ENCODE assay signal across 16 cellular contexts in the genomic region with DNA sequence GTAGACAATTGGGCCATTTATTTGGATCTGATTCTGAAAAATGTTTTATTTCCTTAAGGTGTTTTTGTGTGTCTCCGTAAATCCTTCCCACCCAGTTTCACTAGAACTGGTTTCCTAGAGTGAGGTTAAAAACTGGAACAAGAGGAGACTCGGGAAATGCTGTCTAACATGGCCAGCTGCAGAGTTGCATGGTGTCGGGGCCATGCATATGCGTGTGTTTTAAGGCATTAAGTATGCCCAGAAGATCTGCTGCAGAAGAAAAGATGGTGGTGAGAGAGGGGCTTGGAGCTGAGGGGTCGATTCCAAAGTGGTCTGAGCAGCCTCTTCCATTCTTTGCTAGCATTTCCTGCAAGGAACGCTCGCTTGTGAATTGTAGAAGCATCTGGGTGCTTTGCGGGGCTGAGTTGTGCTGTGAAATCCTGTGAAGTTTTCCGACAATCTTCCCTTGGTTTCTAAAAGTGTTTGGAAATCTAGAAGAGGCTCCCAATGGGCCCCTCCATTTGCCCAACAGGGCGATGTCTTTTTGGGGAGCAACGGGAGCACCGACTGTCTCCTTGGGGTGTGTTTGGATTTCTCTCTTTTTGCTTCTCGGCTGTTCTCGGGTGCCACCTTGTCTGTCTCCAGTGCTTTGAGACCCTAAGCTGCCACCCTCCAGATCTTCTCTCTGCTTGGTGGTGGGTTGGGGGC.
A peak's percentile ranks its signal among the peaks of the same experiment; 100 is the strongest.
DNase-seq lines count a peak whose midpoint lies in the region; ATAC-seq and TF ChIP-seq lines count a peak whose summit lies in the region.
"Had no signal": no experiment of that assay in that cellular context is flagged by ENCODE, and none has a peak within 500 bp of the region (broad histone marks: within the 10 kb centered on the region; RNA-seq: fewer than 3 reads in every experiment).

No MANE protein-coding gene starts in this region.

- H3K4me3 Mint-ChIP-seq in HFFc6: no peak overlapping the region; the same call in 1 of the 2 replicates
- H3K4me3 Mint-ChIP-seq in WTC11: no peak overlapping the region
- no peak overlapping the region for H3K4me3 Mint-ChIP-seq in mesothelial cell of epicardium
- H3K4me3 Mint-ChIP-seq in activated CD4-positive, alpha-beta T cell treated with anti-CD3 and anti-CD28 coated beads, Interleukin-2, amount 10 ng/mL, durations not matched to agents 7 days and 5 days: no peak overlapping the region
- H3K4me3 Mint-ChIP-seq: B cell; CD14-positive monocyte; CD8-positive, alpha-beta memory T cell; IgD-negative memory B cell had no signal

- H3K27ac Mint-ChIP-seq in HFFc6: peak overlapping the region; percentile 30; the same call in 1 of the 2 replicates
- peak overlapping the region; percentile 34 for H3K27ac Mint-ChIP-seq in WTC11
- peak overlapping the region; percentile 15 for H3K27ac Mint-ChIP-seq in mesothelial cell of epicardium
- no peak overlapping the region for H3K27ac Mint-ChIP-seq in activated CD4-positive, alpha-beta T cell treated with anti-CD3 and anti-CD28 coated beads, Interleukin-2, amount 10 ng/mL, durations not matched to agents 7 days and 5 days
- H3K27ac Mint-ChIP-seq: B cell, IgD-negative memory B cell had no signal

- TF ChIP-seq CTCF in HFFc6 (IDR thresholded peaks at IDR 0.05) (no peak), WTC11 (IDR thresholded peaks at IDR 0.05) (no peak), mesothelial cell of epicardium (IDR thresholded peaks at IDR 0.05; ENCODE audit: unreplicated experiment) (no peak)

- no peaks in the 10 kb centered on the region for H3K9me3 ChIP-seq in stomach smooth muscle (ENCODE audit: control insufficient read depth in 2 of 2, low read length in 2 of 2)
- H3K9me3 ChIP-seq: Caco-2 had no signal

- DNase-seq in HFFc6 (no peak), WTC11 (ENCODE audit: low spot score) (no peak), mesothelial cell of epicardium (ENCODE audit: low spot score in 2 of 2, unreplicated experiment in 2 of 2) (no peak), activated gamma-delta T cell (lab: John Stamatoyannopoulos, UW) (no peak)
- no peak for DNase-seq in activated CD4-positive, alpha-beta T cell treated with anti-CD3 and anti-CD28 coated beads, Interleukin-2, amount 10 ng/mL, durations not matched to agents 7 days and 5 days
- DNase-seq: Caco-2; CD8-positive, alpha-beta memory T cell; DND-41; GF-D8; GM23248 had no signal

- no peak overlapping the region for H3K4me3 ChIP-seq in stomach smooth muscle (ENCODE audit: low read length in 2 of 2)
- H3K4me3 ChIP-seq: GM23248 had no signal

- H3K9ac ChIP-seq in stomach smooth muscle (ENCODE audit: low read length in 2 of 2): no peak overlapping the region
- H3K9ac ChIP-seq: GM23248 had no signal

- CTCF ChIA-PET in WTC11 (lab: Charles Lee): interaction anchor here (1.2 kb wide), 2 partner anchors 12 to 16 kb away, joined by 3 to 4 read pairs; no protein-coding TSS in a partner anchor
- CTCF ChIA-PET in activated CD4-positive, alpha-beta T cell treated with anti-CD3 and anti-CD28 coated beads, Interleukin-2, amount 10 ng/mL, durations not matched to agents 7 days and 5 days (lab: Charles Lee): no interaction called here

- H3K9me3 Mint-ChIP-seq in HFFc6 (peaks cover 6% of the 10 kb centered on the region; the same call in 1 of the 2 replicates), WTC11 (peaks cover under 1% of the 10 kb centered on the region; the same call in 1 of the 2 replicates), mesothelial cell of epicardium (no peaks in the 10 kb centered on the region)
- H3K9me3 Mint-ChIP-seq in activated CD4-positive, alpha-beta T cell treated with anti-CD3 and anti-CD28 coated beads, Interleukin-2, amount 10 ng/mL, durations not matched to agents 7 days and 5 days: peaks cover 3% of the 10 kb centered on the region
- H3K9me3 Mint-ChIP-seq: CD8-positive, alpha-beta memory T cell had no signal

- peak overlapping the region; percentile 2 for H3K27ac ChIP-seq in stomach smooth muscle (ENCODE audit: low read length)
- H3K27ac ChIP-seq: GM23248 had no signal

- H3K27me3 Mint-ChIP-seq in HFFc6 (ENCODE audit: insufficient read depth): peaks cover 40% of the 10 kb centered on the region
- H3K27me3 Mint-ChIP-seq in WTC11 (ENCODE audit: low read depth): no peaks in the 10 kb centered on the region
- H3K27me3 Mint-ChIP-seq in mesothelial cell of epicardium (ENCODE audit: low read depth): no peaks in the 10 kb centered on the region
- no peaks in the 10 kb centered on the region for H3K27me3 Mint-ChIP-seq in activated CD4-positive, alpha-beta T cell treated with anti-CD3 and anti-CD28 coated beads, Interleukin-2, amount 10 ng/mL, durations not matched to agents 7 days and 5 days

- H3K4me1 Mint-ChIP-seq in HFFc6 (ENCODE audit: low read depth): no peaks in the 10 kb centered on the region
- H3K4me1 Mint-ChIP-seq in WTC11: no peaks in the 10 kb centered on the region
- H3K4me1 Mint-ChIP-seq in mesothelial cell of epicardium: no peaks in the 10 kb centered on the region
- no peaks in the 10 kb centered on the region for H3K4me1 Mint-ChIP-seq in activated CD4-positive, alpha-beta T cell treated with anti-CD3 and anti-CD28 coated beads, Interleukin-2, amount 10 ng/mL, durations not matched to agents 7 days and 5 days
- H3K4me1 Mint-ChIP-seq: B cell; CD14-positive monocyte; CD8-positive, alpha-beta memory T cell; IgD-negative memory B cell had no signal

- H3K4me1 ChIP-seq in stomach smooth muscle (ENCODE audit: control insufficient read depth, insufficient read depth, low read length): no peaks in the 10 kb centered on the region
- H3K4me1 ChIP-seq: Caco-2 had no signal

- no peak for ATAC-seq in WTC11
- ATAC-seq in GM18870 (IDR thresholded peaks at IDR 0.05; ENCODE audit: unreplicated experiment): no peak
- ATAC-seq: HCT116 had no signal

- H3K36me3 Mint-ChIP-seq in HFFc6 (ENCODE audit: low read depth) (peaks cover 30% of the 10 kb centered on the region), WTC11 (no peaks in the 10 kb centered on the region), mesothelial cell of epicardium (peaks cover 11% of the 10 kb centered on the region)
- H3K36me3 Mint-ChIP-seq in activated CD4-positive, alpha-beta T cell treated with anti-CD3 and anti-CD28 coated beads, Interleukin-2, amount 10 ng/mL, durations not matched to agents 7 days and 5 days (ENCODE audit: low read depth): no peaks in the 10 kb centered on the region
- H3K36me3 Mint-ChIP-seq: CD14-positive monocyte; CD8-positive, alpha-beta memory T cell; IgD-negative memory B cell had no signal

- H3K27me3 ChIP-seq in stomach smooth muscle (ENCODE audit: control insufficient read depth in 1 of 2, insufficient read depth in 2 of 2, low read length in 2 of 2): no peaks in the 10 kb centered on the region

- POLR2A ChIA-PET in WTC11 (lab: Charles Lee): no interaction called here
- POLR2A ChIA-PET in activated CD4-positive, alpha-beta T cell treated with anti-CD3 and anti-CD28 coated beads, Interleukin-2, amount 10 ng/mL, durations not matched to agents 7 days and 5 days (lab: Charles Lee): no interaction called here

- peaks cover 59 to 72% of the 10 kb centered on the region in 2 donors for H3K36me3 ChIP-seq in stomach smooth muscle (ENCODE audit: control insufficient read depth in 2 of 2, insufficient read depth in 2 of 2, low read length in 2 of 2)

TF ChIP-seq in WTC11, 78 proteins besides CTCF, POLR2A, EP300 and RAD21 (continues in another document):
- no peak for TF ChIP-seq RORB (CRISPR knock-in tag; IDR thresholded peaks at IDR 0.05)
- TF ChIP-seq SP1 (CRISPR knock-in tag; conservative IDR thresholded peaks at IDR 0.05): no peak
- TF ChIP-seq ZNF423 (CRISPR knock-in tag; IDR thresholded peaks at IDR 0.05): no peak
- no peak for TF ChIP-seq TCF7 (CRISPR knock-in tag; IDR thresholded peaks at IDR 0.05; ENCODE audit: low read depth)
- TF ChIP-seq ATF1 (CRISPR knock-in tag; IDR thresholded peaks at IDR 0.05): no peak
- no peak for TF ChIP-seq CREM (CRISPR knock-in tag; IDR thresholded peaks at IDR 0.05)
- TF ChIP-seq, protein P1, sequence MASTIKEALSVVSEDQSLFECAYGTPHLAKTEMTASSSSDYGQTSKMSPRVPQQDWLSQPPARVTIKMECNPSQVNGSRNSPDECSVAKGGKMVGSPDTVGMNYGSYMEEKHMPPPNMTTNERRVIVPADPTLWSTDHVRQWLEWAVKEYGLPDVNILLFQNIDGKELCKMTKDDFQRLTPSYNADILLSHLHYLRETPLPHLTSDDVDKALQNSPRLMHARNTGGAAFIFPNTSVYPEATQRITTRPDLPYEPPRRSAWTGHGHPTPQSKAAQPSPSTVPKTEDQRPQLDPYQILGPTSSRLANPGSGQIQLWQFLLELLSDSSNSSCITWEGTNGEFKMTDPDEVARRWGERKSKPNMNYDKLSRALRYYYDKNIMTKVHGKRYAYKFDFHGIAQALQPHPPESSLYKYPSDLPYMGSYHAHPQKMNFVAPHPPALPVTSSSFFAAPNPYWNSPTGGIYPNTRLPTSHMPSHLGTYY (CRISPR knock-in tag; IDR thresholded peaks at IDR 0.05): no peak
- no peak for TF ChIP-seq CBFB (CRISPR knock-in tag; IDR thresholded peaks at IDR 0.05; ENCODE audit: low read depth)
- no peak for TF ChIP-seq ELF4 (CRISPR knock-in tag; IDR thresholded peaks at IDR 0.05; ENCODE audit: low read depth)
- TF ChIP-seq ZNF317 (CRISPR knock-in tag; IDR thresholded peaks at IDR 0.05; ENCODE audit: borderline replicate concordance, low read depth): no peak
- no peak for TF ChIP-seq GABPB1 (CRISPR knock-in tag; IDR thresholded peaks at IDR 0.05)
- TF ChIP-seq, protein P2, sequence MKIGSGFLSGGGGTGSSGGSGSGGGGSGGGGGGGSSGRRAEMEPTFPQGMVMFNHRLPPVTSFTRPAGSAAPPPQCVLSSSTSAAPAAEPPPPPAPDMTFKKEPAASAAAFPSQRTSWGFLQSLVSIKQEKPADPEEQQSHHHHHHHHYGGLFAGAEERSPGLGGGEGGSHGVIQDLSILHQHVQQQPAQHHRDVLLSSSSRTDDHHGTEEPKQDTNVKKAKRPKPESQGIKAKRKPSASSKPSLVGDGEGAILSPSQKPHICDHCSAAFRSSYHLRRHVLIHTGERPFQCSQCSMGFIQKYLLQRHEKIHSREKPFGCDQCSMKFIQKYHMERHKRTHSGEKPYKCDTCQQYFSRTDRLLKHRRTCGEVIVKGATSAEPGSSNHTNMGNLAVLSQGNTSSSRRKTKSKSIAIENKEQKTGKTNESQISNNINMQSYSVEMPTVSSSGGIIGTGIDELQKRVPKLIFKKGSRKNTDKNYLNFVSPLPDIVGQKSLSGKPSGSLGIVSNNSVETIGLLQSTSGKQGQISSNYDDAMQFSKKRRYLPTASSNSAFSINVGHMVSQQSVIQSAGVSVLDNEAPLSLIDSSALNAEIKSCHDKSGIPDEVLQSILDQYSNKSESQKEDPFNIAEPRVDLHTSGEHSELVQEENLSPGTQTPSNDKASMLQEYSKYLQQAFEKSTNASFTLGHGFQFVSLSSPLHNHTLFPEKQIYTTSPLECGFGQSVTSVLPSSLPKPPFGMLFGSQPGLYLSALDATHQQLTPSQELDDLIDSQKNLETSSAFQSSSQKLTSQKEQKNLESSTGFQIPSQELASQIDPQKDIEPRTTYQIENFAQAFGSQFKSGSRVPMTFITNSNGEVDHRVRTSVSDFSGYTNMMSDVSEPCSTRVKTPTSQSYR (CRISPR knock-in tag; IDR thresholded peaks at IDR 0.05): no peak
- no peak for TF ChIP-seq OVOL2 (CRISPR knock-in tag; IDR thresholded peaks at IDR 0.05; ENCODE audit: borderline replicate concordance)
- no peak for TF ChIP-seq KAT7 (CRISPR knock-in tag; IDR thresholded peaks at IDR 0.05; ENCODE audit: borderline replicate concordance)
